ENCODE assay signal across 1 cellular context in genomic region chr4:602559-602942, GRCh38.
A peak's percentile ranks its signal among the peaks of the same experiment; 100 is the strongest.
TF ChIP-seq lines count a peak whose summit lies in the region.

No MANE protein-coding gene starts in this region.

TF ChIP-seq in H1, 55 proteins besides CTCF, POLR2A, EP300 and RAD21:
- TF ChIP-seq CHD7 (IDR thresholded peaks at IDR 0.05; ENCODE audit: insufficient replicate concordance, low read length) (no peak), SIN3A (conservative IDR thresholded peaks at IDR 0.05 in 1 of 2, IDR thresholded peaks at IDR 0.05 in 1 of 2; ENCODE audit: low read depth in 1 of 2, low read length in 2 of 2) (peak in 1 of 2 experiments; percentile 63; a peak in 1 of 4 replicates), USF2 (IDR thresholded peaks at IDR 0.05; ENCODE audit: low read length) (peak; percentile 31; the same call in 1 of the 2 replicates), CHD1 (IDR thresholded peaks at IDR 0.05; ENCODE audit: low read depth, low read length) (no peak), ZNF274 (IDR thresholded peaks at IDR 0.05; ENCODE audit: borderline replicate concordance, extremely low read depth, low read length) (no peak), SP2 (IDR thresholded peaks at IDR 0.05; ENCODE audit: low read length) (no peak), JUND (IDR thresholded peaks at IDR 0.05; ENCODE audit: low read length) (0 out of 2 replicates have a peak, but pooled peaks have one; percentile 35), TCF12 (IDR thresholded peaks at IDR 0.05; ENCODE audit: low read depth, low read length) (0 out of 2 replicates have a peak, but pooled peaks have one; percentile 38), SIX5 (IDR thresholded peaks at IDR 0.05; ENCODE audit: low read depth, low read length) (no peak), POU5F1 (IDR thresholded peaks at IDR 0.05; ENCODE audit: low read depth, low read length) (no peak), MAX (IDR thresholded peaks at IDR 0.05) (peak; percentile 54; the same call in 1 of the 2 replicates), CBX5 (IDR thresholded peaks at IDR 0.05; ENCODE audit: low read depth, low read length) (no peak), TBP (IDR thresholded peaks at IDR 0.05; ENCODE audit: low read depth, low read length) (peak; percentile 48; the same call in 1 of the 2 replicates)
